ENCODE assay signal across 1 cellular context in the genomic region with DNA sequence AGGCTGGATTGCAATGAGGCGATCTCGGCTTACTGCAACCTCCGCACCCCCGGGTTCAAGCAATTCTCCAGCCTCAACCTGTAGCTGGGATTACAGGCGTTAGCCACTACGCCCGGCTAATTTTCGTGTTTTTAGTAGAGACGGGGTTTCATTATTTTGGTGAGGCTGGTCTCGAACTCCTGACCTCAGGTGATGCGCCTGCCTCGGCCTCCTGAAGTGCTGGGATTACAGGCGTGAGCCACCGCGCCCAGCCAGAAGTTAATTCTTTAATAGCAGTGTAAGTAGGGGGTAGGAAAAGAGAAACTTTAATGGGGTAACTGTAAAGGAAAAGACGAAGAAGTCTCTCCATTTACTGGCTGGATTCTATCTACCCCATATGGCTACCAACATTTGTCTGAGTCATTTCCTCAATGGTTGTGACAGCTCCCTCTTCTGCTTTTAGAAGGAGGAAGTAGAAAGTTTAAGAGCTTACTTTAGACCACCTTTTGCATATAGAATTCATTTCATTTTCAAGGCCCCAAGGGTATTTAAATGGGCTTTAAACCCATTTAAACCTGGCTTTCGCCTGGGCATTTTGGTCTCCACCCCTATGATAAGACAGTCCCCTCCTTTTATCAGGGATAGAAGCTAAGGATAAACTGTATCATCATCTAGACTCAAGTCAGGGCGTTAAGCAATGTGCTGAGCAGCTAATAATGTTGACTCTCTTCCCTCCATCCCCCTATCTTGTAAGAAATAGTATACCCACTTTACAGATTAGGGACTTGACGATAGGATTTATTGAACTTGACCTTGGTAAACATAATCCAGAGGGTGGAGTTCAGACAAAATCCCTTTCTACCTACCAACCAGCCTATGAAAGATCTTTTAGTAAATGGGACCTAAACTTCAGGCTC.
TF ChIP-seq lines count a peak whose summit lies in the region.

No MANE protein-coding gene starts in this region.

TF ChIP-seq in K562, 482 proteins besides CTCF, POLR2A, EP300 and RAD21 (continued from another document and continues in another):
- TF ChIP-seq RUNX1 (IDR thresholded peaks at IDR 0.05; ENCODE audit: low read depth) (no peak), ZNF274 (IDR thresholded peaks at IDR 0.05; ENCODE audit: borderline replicate concordance, low read depth, low read length) (no peak), ZEB2 (IDR thresholded peaks at IDR 0.05) (no peak), COPS2 (conservative IDR thresholded peaks at IDR 0.05) (no peak), ZNF23 (CRISPR knock-in tag; IDR thresholded peaks at IDR 0.05) (0 out of 2 replicates have a peak, but pooled peaks have one; percentile 16), HNRNPUL1 (IDR thresholded peaks at IDR 0.05; ENCODE audit: low read length) (no peak), KLF13 (tag; IDR thresholded peaks at IDR 0.05; ENCODE audit: borderline replicate concordance, low read depth) (no peak), MXI1 (IDR thresholded peaks at IDR 0.05; ENCODE audit: low read depth, low read length) (no peak), TRIM24 (IDR thresholded peaks at IDR 0.05) (no peak), TRIM28 (IDR thresholded peaks at IDR 0.05) (0 out of 2 replicates have a peak, but pooled peaks have one; percentile 22), ZNF143 (CRISPR knock-in tag; IDR thresholded peaks at IDR 0.05) (no peak), EWSR1 (IDR thresholded peaks at IDR 0.05; ENCODE audit: borderline replicate concordance, low read depth, partially characterized antibody) (no peak), ZNF175 (CRISPR knock-in tag; IDR thresholded peaks at IDR 0.05; ENCODE audit: low read depth) (0 out of 2 replicates have a peak, but pooled peaks have one; percentile 11), U2AF1 (optimal IDR thresholded peaks at IDR 0.05; ENCODE audit: low read depth, low read length) (no peak), CBX5 (IDR thresholded peaks at IDR 0.05; ENCODE audit: borderline replicate concordance, low read depth) (no peak), ZNF316 (IDR thresholded peaks at IDR 0.05) (no peak), ZNF311 (CRISPR knock-in tag; IDR thresholded peaks at IDR 0.05) (no peak), MECOM (CRISPR knock-in tag; IDR thresholded peaks at IDR 0.05) (no peak), RFX5 (IDR thresholded peaks at IDR 0.05; ENCODE audit: low read depth, low read length) (no peak), TAF15 (IDR thresholded peaks at IDR 0.05; ENCODE audit: low read depth, low read length) (no peak), MCM3 (IDR thresholded peaks at IDR 0.05) (no peak), NR0B1 (IDR thresholded peaks at IDR 0.05; ENCODE audit: partially characterized antibody) (no peak), CREM (IDR thresholded peaks at IDR 0.05; ENCODE audit: low read depth) (no peak), ZNF263 (CRISPR knock-in tag; IDR thresholded peaks at IDR 0.05; ENCODE audit: borderline replicate concordance) (no peak), ADNP (tag; IDR thresholded peaks at IDR 0.05) (peak; percentile 68), HNRNPLL (IDR thresholded peaks at IDR 0.05; ENCODE audit: low read depth, low read length, poor library complexity, severe bottlenecking) (no peak), ZNF184 (CRISPR knock-in tag; IDR thresholded peaks at IDR 0.05) (no peak), JUND (IDR thresholded peaks at IDR 0.05; ENCODE audit: borderline replicate concordance, low read depth, low read length) (peak; percentile 41; the same call in 1 of the 2 replicates), JUND (tag; IDR thresholded peaks at IDR 0.05; ENCODE audit: borderline replicate concordance, low read depth, low read length) (no peak), RBM14 (IDR thresholded peaks at IDR 0.05; ENCODE audit: borderline replicate concordance, insufficient read depth, low read depth, low read length) (no peak), SRSF9 (IDR thresholded peaks at IDR 0.05; ENCODE audit: borderline replicate concordance, low read depth, low read length) (no peak), NFE2 (IDR thresholded peaks at IDR 0.05; ENCODE audit: low read depth) (peak; percentile 69), NFRKB (IDR thresholded peaks at IDR 0.05; ENCODE audit: low read depth) (0 out of 2 replicates have a peak, but pooled peaks have one; percentile 70), SRSF7 (optimal IDR thresholded peaks at IDR 0.05; ENCODE audit: low read depth, low read length) (no peak), YY1 (IDR thresholded peaks at IDR 0.05; ENCODE audit: borderline replicate concordance in 1 of 3, control insufficient read depth in 1 of 3, extremely low read depth in 1 of 3, insufficient read depth in 3 of 3, insufficient read length in 1 of 3, insufficient replicate concordance in 2 of 3, low read depth in 1 of 3, low read length in 2 of 3) (no peak), DNMT1 (IDR thresholded peaks at IDR 0.05) (no peak), HDAC1 (IDR thresholded peaks at IDR 0.05) (0 out of 4 replicates have a peak, but pooled peaks of 1 of the 2 experiments have one; percentile 39), ILK (tag; IDR thresholded peaks at IDR 0.05; ENCODE audit: borderline replicate concordance, low read depth) (no peak), MBD2 (IDR thresholded peaks at IDR 0.05; ENCODE audit: borderline replicate concordance, low read depth) (no peak), CBX3 (IDR thresholded peaks at IDR 0.05; ENCODE audit: borderline replicate concordance in 1 of 2, low read length in 2 of 2) (no peak), OTX1 (CRISPR knock-in tag; IDR thresholded peaks at IDR 0.05) (no peak), TFAM (CRISPR knock-in tag; conservative IDR thresholded peaks at IDR 0.05) (no peak)
- TF ChIP-seq, protein P1, sequence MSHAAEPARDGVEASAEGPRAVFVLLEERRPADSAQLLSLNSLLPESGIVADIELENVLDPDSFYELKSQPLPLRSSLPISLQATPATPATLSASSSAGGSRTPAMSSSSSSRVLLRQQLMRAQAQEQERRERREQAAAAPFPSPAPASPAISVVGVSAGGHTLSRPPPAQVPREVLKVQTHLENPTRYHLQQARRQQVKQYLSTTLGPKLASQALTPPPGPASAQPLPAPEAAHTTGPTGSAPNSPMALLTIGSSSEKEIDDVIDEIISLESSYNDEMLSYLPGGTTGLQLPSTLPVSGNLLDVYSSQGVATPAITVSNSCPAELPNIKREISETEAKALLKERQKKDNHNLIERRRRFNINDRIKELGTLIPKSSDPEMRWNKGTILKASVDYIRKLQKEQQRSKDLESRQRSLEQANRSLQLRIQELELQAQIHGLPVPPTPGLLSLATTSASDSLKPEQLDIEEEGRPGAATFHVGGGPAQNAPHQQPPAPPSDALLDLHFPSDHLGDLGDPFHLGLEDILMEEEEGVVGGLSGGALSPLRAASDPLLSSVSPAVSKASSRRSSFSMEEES (CRISPR knock-in tag; IDR thresholded peaks at IDR 0.05), result no peak
- TF ChIP-seq, protein P2, sequence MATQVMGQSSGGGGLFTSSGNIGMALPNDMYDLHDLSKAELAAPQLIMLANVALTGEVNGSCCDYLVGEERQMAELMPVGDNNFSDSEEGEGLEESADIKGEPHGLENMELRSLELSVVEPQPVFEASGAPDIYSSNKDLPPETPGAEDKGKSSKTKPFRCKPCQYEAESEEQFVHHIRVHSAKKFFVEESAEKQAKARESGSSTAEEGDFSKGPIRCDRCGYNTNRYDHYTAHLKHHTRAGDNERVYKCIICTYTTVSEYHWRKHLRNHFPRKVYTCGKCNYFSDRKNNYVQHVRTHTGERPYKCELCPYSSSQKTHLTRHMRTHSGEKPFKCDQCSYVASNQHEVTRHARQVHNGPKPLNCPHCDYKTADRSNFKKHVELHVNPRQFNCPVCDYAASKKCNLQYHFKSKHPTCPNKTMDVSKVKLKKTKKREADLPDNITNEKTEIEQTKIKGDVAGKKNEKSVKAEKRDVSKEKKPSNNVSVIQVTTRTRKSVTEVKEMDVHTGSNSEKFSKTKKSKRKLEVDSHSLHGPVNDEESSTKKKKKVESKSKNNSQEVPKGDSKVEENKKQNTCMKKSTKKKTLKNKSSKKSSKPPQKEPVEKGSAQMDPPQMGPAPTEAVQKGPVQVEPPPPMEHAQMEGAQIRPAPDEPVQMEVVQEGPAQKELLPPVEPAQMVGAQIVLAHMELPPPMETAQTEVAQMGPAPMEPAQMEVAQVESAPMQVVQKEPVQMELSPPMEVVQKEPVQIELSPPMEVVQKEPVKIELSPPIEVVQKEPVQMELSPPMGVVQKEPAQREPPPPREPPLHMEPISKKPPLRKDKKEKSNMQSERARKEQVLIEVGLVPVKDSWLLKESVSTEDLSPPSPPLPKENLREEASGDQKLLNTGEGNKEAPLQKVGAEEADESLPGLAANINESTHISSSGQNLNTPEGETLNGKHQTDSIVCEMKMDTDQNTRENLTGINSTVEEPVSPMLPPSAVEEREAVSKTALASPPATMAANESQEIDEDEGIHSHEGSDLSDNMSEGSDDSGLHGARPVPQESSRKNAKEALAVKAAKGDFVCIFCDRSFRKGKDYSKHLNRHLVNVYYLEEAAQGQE (CRISPR knock-in tag; IDR thresholded peaks at IDR 0.05; ENCODE audit: low read depth), result no peak
- TF ChIP-seq, protein P3, sequence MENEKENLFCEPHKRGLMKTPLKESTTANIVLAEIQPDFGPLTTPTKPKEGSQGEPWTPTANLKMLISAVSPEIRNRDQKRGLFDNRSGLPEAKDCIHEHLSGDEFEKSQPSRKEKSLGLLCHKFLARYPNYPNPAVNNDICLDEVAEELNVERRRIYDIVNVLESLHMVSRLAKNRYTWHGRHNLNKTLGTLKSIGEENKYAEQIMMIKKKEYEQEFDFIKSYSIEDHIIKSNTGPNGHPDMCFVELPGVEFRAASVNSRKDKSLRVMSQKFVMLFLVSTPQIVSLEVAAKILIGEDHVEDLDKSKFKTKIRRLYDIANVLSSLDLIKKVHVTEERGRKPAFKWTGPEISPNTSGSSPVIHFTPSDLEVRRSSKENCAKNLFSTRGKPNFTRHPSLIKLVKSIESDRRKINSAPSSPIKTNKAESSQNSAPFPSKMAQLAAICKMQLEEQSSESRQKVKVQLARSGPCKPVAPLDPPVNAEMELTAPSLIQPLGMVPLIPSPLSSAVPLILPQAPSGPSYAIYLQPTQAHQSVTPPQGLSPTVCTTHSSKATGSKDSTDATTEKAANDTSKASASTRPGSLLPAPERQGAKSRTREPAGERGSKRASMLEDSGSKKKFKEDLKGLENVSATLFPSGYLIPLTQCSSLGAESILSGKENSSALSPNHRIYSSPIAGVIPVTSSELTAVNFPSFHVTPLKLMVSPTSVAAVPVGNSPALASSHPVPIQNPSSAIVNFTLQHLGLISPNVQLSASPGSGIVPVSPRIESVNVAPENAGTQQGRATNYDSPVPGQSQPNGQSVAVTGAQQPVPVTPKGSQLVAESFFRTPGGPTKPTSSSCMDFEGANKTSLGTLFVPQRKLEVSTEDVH (IDR thresholded peaks at IDR 0.05; ENCODE audit: low read depth, partially characterized antibody), result no peak
- TF ChIP-seq, protein P4, sequence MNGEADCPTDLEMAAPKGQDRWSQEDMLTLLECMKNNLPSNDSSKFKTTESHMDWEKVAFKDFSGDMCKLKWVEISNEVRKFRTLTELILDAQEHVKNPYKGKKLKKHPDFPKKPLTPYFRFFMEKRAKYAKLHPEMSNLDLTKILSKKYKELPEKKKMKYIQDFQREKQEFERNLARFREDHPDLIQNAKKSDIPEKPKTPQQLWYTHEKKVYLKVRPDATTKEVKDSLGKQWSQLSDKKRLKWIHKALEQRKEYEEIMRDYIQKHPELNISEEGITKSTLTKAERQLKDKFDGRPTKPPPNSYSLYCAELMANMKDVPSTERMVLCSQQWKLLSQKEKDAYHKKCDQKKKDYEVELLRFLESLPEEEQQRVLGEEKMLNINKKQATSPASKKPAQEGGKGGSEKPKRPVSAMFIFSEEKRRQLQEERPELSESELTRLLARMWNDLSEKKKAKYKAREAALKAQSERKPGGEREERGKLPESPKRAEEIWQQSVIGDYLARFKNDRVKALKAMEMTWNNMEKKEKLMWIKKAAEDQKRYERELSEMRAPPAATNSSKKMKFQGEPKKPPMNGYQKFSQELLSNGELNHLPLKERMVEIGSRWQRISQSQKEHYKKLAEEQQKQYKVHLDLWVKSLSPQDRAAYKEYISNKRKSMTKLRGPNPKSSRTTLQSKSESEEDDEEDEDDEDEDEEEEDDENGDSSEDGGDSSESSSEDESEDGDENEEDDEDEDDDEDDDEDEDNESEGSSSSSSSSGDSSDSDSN (IDR thresholded peaks at IDR 0.05; ENCODE audit: borderline replicate concordance in 1 of 2, low read depth in 2 of 2, low read length in 2 of 2), result no peak
- TF ChIP-seq, protein P5, sequence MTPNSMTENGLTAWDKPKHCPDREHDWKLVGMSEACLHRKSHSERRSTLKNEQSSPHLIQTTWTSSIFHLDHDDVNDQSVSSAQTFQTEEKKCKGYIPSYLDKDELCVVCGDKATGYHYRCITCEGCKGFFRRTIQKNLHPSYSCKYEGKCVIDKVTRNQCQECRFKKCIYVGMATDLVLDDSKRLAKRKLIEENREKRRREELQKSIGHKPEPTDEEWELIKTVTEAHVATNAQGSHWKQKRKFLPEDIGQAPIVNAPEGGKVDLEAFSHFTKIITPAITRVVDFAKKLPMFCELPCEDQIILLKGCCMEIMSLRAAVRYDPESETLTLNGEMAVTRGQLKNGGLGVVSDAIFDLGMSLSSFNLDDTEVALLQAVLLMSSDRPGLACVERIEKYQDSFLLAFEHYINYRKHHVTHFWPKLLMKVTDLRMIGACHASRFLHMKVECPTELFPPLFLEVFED (CRISPR knock-in tag; conservative IDR thresholded peaks at IDR 0.05), result no peak
- TF ChIP-seq, protein P6, sequence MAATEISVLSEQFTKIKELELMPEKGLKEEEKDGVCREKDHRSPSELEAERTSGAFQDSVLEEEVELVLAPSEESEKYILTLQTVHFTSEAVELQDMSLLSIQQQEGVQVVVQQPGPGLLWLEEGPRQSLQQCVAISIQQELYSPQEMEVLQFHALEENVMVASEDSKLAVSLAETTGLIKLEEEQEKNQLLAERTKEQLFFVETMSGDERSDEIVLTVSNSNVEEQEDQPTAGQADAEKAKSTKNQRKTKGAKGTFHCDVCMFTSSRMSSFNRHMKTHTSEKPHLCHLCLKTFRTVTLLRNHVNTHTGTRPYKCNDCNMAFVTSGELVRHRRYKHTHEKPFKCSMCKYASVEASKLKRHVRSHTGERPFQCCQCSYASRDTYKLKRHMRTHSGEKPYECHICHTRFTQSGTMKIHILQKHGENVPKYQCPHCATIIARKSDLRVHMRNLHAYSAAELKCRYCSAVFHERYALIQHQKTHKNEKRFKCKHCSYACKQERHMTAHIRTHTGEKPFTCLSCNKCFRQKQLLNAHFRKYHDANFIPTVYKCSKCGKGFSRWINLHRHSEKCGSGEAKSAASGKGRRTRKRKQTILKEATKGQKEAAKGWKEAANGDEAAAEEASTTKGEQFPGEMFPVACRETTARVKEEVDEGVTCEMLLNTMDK (IDR thresholded peaks at IDR 0.05; ENCODE audit: borderline replicate concordance, insufficient read depth, low read depth, low read length, poor library complexity, severe bottlenecking), result no peak
